In the genomic region with DNA sequence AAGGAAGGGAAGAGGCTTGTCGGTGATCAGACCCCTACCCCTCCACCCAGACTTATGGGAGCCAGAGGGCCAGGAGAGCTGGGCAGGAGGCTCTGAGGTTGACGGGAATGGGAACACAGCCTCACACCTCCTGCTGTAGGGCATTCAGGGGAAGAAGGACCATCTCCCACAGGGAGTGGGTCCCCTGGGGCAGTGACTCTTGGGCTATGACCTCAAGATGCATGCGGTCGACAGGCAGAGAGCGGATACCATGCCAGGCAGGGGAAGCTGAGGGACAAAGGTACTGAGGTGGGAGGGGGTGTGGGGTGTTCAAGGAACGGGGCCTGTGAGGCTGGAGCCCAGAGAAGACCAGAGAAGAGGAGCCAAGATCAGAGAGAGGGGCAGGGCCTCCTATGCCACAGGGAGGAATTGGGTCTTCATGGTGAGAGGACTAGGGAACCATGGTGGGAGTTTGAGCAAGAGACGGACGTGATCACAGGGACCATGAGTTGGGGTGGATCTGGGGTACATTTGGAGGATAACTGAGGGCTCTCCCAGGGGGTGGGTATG, we compare ENCODE assay signal across 1 cellular context.
TF ChIP-seq lines count a peak whose summit lies in the region.

No MANE protein-coding gene starts in this region.

TF ChIP-seq in GM12878, 131 proteins besides CTCF, POLR2A, EP300 and RAD21:
- peak; percentile 40 for TF ChIP-seq MEF2B (IDR thresholded peaks at IDR 0.05; ENCODE audit: partially characterized antibody, poor library complexity, severe bottlenecking)
- TF ChIP-seq, protein P1, sequence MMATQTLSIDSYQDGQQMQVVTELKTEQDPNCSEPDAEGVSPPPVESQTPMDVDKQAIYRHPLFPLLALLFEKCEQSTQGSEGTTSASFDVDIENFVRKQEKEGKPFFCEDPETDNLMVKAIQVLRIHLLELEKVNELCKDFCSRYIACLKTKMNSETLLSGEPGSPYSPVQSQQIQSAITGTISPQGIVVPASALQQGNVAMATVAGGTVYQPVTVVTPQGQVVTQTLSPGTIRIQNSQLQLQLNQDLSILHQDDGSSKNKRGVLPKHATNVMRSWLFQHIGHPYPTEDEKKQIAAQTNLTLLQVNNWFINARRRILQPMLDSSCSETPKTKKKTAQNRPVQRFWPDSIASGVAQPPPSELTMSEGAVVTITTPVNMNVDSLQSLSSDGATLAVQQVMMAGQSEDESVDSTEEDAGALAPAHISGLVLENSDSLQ (IDR thresholded peaks at IDR 0.05), result no peak
